ENCODE assay signal across 13 cellular contexts in genomic region chr12:27900920-27901879, GRCh38.
DNase-seq lines count a peak whose midpoint lies in the region; ATAC-seq and TF ChIP-seq lines count a peak whose summit lies in the region.
"Had no signal": no experiment of that assay in that cellular context is flagged by ENCODE, and none has a peak within 500 bp of the region (broad histone marks: within the 10 kb centered on the region; RNA-seq: fewer than 3 reads in every experiment).

No MANE protein-coding gene starts in this region.

- no peak overlapping the region for H3K14ac ChIP-seq in mesenchymal stem cell (ENCODE audit: low read length in 2 of 2)

- no peaks in the 10 kb centered on the region for H3K36me3 ChIP-seq in mesenchymal stem cell (ENCODE audit: control insufficient read depth in 1 of 2, insufficient read depth in 2 of 2, low read depth in 1 of 2, low read length in 2 of 2)
- no peaks in the 10 kb centered on the region for H3K36me3 ChIP-seq in vagina
- H3K36me3 ChIP-seq: heart left ventricle had no signal

- H3K27me3 ChIP-seq in mesenchymal stem cell (ENCODE audit: control insufficient read depth in 1 of 2, insufficient read depth in 1 of 2, low read length in 2 of 2), result no peaks in the 10 kb centered on the region
- no peaks in the 10 kb centered on the region for H3K27me3 ChIP-seq in vagina
- H3K27me3 ChIP-seq: heart left ventricle had no signal

- no peaks in the 10 kb centered on the region for H3K36me3 Mint-ChIP-seq in activated T-helper 2 cell treated with anti-CD3 and anti-CD28 coated beads, Interferon-gamma antibody, Interleukin-2, Interleukin-4, amounts not matched to agents 10 μg/mL and 5 μg/mL and 100 μg/mL, durations not matched to agents 14 hours and 24 hours and 36 hours (ENCODE audit: low read depth)

- WGBS in mesenchymal stem cell, result 92% methylated on average over 6 of the region's 8 CpGs

- H3K9me3 ChIP-seq in mesenchymal stem cell (ENCODE audit: control insufficient read depth, low read length) (no peaks in the 10 kb centered on the region), vagina (no peaks in the 10 kb centered on the region)
- H3K9me3 ChIP-seq: heart left ventricle had no signal

- no peak overlapping the region for H2BK120ac ChIP-seq in mesenchymal stem cell (ENCODE audit: low read depth, low read length)

- H3K18ac ChIP-seq in mesenchymal stem cell (ENCODE audit: low read depth in 1 of 2, low read length in 2 of 2), result no peak overlapping the region

- no peak overlapping the region for H3K27ac Mint-ChIP-seq in activated T-helper 2 cell treated with anti-CD3 and anti-CD28 coated beads, Interferon-gamma antibody, Interleukin-2, Interleukin-4, amounts not matched to agents 10 μg/mL and 5 μg/mL and 100 μg/mL, durations not matched to agents 14 hours and 24 hours and 36 hours

- H3K27ac ChIP-seq in mesenchymal stem cell (ENCODE audit: low read length, poor library complexity, severe bottlenecking) (no peak overlapping the region), vagina (no peak overlapping the region)
- H3K27ac ChIP-seq: heart left ventricle had no signal

- TF ChIP-seq CTCF in vagina (IDR thresholded peaks at IDR 0.05), result no peak

- no peak overlapping the region for H2BK15ac ChIP-seq in mesenchymal stem cell (ENCODE audit: low read depth, poor library complexity, severe bottlenecking)

- peak overlapping the region; percentile 50 for H2AK5ac ChIP-seq in mesenchymal stem cell (ENCODE audit: low read length, severe bottlenecking)

- H3K23ac ChIP-seq in mesenchymal stem cell (ENCODE audit: low read length in 2 of 2), result no peak overlapping the region

- no peak overlapping the region for H2BK5ac ChIP-seq in mesenchymal stem cell (ENCODE audit: low read depth, low read length, poor library complexity, severe bottlenecking)

- H3K4me3 ChIP-seq in mesenchymal stem cell (ENCODE audit: insufficient read depth in 1 of 2, low read depth in 1 of 2, low read length in 2 of 2), result no peak overlapping the region
- no peak overlapping the region for H3K4me3 ChIP-seq in vagina
- H3K4me3 ChIP-seq: heart left ventricle had no signal

- no peak overlapping the region for H2AFZ ChIP-seq in mesenchymal stem cell (ENCODE audit: low read depth, low read length)

- H4K8ac ChIP-seq in mesenchymal stem cell (ENCODE audit: low read length), result no peak overlapping the region

- H3K27me3 Mint-ChIP-seq in activated T-helper 2 cell treated with anti-CD3 and anti-CD28 coated beads, Interferon-gamma antibody, Interleukin-2, Interleukin-4, amounts not matched to agents 10 μg/mL and 5 μg/mL and 100 μg/mL, durations not matched to agents 14 hours and 24 hours and 36 hours (ENCODE audit: low read depth), result peaks cover 4% of the 10 kb centered on the region

- peak; percentile 58 for ATAC-seq in GM18517 (IDR thresholded peaks at IDR 0.05; ENCODE audit: unreplicated experiment)
- peak; percentile 59 for ATAC-seq in HG02571 (IDR thresholded peaks at IDR 0.05; ENCODE audit: unreplicated experiment)

- H3K4me2 ChIP-seq in mesenchymal stem cell (ENCODE audit: low read length, poor library complexity, severe bottlenecking), result no peak overlapping the region

- no peaks in the 10 kb centered on the region for H3K9me3 Mint-ChIP-seq in activated T-helper 2 cell treated with anti-CD3 and anti-CD28 coated beads, Interferon-gamma antibody, Interleukin-2, Interleukin-4, amounts not matched to agents 10 μg/mL and 5 μg/mL and 100 μg/mL, durations not matched to agents 14 hours and 24 hours and 36 hours
- H3K9me3 Mint-ChIP-seq: central memory CD8-positive, alpha-beta T cell had no signal

- peak; percentile 57 to 62 for DNase-seq in Kasumi-1 (lab: John Stamatoyannopoulos, UW)
- DNase-seq in mesenchymal stem cell, result no peak
- DNase-seq in vagina (ENCODE audit: extremely low spot score in 2 of 2), result no peak
- no peak for DNase-seq in GF-D8 (lab: John Stamatoyannopoulos, UW)
- DNase-seq in activated T-helper 2 cell treated with anti-CD3 and anti-CD28 coated beads, Interferon-gamma antibody, Interleukin-2, Interleukin-4, amounts not matched to agents 10 μg/mL and 5 μg/mL and 100 μg/mL, durations not matched to agents 14 hours and 24 hours and 36 hours (ENCODE audit: low spot score), result no peak
- DNase-seq in DMS53 (lab: John Stamatoyannopoulos, UW), result no peak
- DNase-seq: AML-193; DMS79 treated with DMSO at 0.1 percent for 48 hours; heart left ventricle; NK-92 treated with Interleukin-12 subunit alpha and Interleukin-12 subunit beta, amount 100 ng/mL, for 24 hours had no signal

- intact Hi-C loops in vagina (cut with DNase I), result no loop called here
- intact Hi-C loops in activated T-helper 2 cell treated with anti-CD3 and anti-CD28 coated beads, Interferon-gamma antibody, Interleukin-2, Interleukin-4, amounts not matched to agents 10 μg/mL and 5 μg/mL and 100 μg/mL, durations not matched to agents 14 hours and 24 hours and 36 hours (cut with micrococcal nuclease), result no loop called here

- no peak for TF ChIP-seq POLR2A in vagina (IDR thresholded peaks at IDR 0.05)

- H3K4me1 Mint-ChIP-seq in activated T-helper 2 cell treated with anti-CD3 and anti-CD28 coated beads, Interferon-gamma antibody, Interleukin-2, Interleukin-4, amounts not matched to agents 10 μg/mL and 5 μg/mL and 100 μg/mL, durations not matched to agents 14 hours and 24 hours and 36 hours (ENCODE audit: low read depth), result no peaks in the 10 kb centered on the region
- H3K4me1 Mint-ChIP-seq: central memory CD8-positive, alpha-beta T cell had no signal

- peaks cover 2% of the 10 kb centered on the region for H3K4me1 ChIP-seq in mesenchymal stem cell (ENCODE audit: control insufficient read depth, insufficient read depth, low read depth, low read length)
- H3K4me1 ChIP-seq in vagina, result no peaks in the 10 kb centered on the region
- H3K4me1 ChIP-seq: heart left ventricle had no signal

- no peaks in the 10 kb centered on the region for H3K79me1 ChIP-seq in mesenchymal stem cell (replicated peaks; ENCODE audit: low read length, poor library complexity, severe bottlenecking)

- no peak overlapping the region for H3K9ac ChIP-seq in mesenchymal stem cell (ENCODE audit: low read length)

- H4K91ac ChIP-seq in mesenchymal stem cell (ENCODE audit: low read length), result no peak overlapping the region

- no peak overlapping the region for H3K4ac ChIP-seq in mesenchymal stem cell (ENCODE audit: low read depth in 1 of 2, low read length in 2 of 2)

- no peak overlapping the region for H2BK12ac ChIP-seq in mesenchymal stem cell (ENCODE audit: low read length in 2 of 2)

- H3K4me3 Mint-ChIP-seq in activated T-helper 2 cell treated with anti-CD3 and anti-CD28 coated beads, Interferon-gamma antibody, Interleukin-2, Interleukin-4, amounts not matched to agents 10 μg/mL and 5 μg/mL and 100 μg/mL, durations not matched to agents 14 hours and 24 hours and 36 hours (ENCODE audit: low read depth), result no peak overlapping the region
- H3K4me3 Mint-ChIP-seq: central memory CD8-positive, alpha-beta T cell had no signal

Comparison
In these comparisons a context has a peak if more than half of its experiments do, and no peak if none do; other contexts are left out.
1. DNase-seq: peak in Kasumi-1 (2 of 2); none in mesenchymal stem cell (single experiment), vagina (0 of 2), GF-D8 (single experiment), activated T-helper 2 cell treated with anti-CD3 and anti-CD28 coated beads, Interferon-gamma antibody, Interleukin-2, Interleukin-4, amounts not matched to agents 10 μg/mL and 5 μg/mL and 100 μg/mL, durations not matched to agents 14 hours and 24 hours and 36 hours (single experiment) and DMS53 (single experiment).